Comparison of ENCODE assay signal across 22 cellular contexts in the genomic region with DNA sequence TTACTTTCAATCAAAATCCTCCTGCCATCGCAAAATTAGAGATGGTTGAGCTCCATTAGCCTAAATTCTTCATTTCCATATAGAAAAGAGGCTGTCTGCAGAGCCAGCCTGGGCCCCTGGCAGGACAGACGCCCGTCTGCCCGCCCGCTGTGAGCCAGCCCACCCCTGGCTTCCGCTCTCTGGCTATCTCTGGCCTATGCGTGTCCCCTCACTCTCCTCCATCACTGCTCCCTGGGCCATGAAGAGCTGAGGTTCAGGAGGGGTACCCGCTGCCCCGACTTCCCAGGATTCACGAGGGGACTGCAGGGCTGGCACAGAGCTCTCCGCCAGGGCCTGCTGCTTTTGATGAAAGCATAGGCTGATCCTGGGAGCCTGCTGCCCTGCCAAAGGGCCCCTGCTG.
DNase-seq lines count a peak whose midpoint lies in the region; ATAC-seq, FAIRE-seq and TF ChIP-seq lines count a peak whose summit lies in the region.
"Had no signal": no experiment of that assay in that cellular context is flagged by ENCODE, and none has a peak within 500 bp of the region (broad histone marks: within the 10 kb centered on the region; RNA-seq: fewer than 3 reads in every experiment).

No MANE protein-coding gene starts in this region.

- TF ChIP-seq CTCF in right atrium auricular region (IDR thresholded peaks at IDR 0.05), result no peak
- no peak for TF ChIP-seq CTCF in H1 (IDR thresholded peaks at IDR 0.05; ENCODE audit: control extremely low read depth in 1 of 3, insufficient read depth in 1 of 3, low read depth in 1 of 3, low read length in 3 of 3)
- TF ChIP-seq CTCF in psoas muscle (IDR thresholded peaks at IDR 0.05), result no peak

- H3K79me1 ChIP-seq in H1 (ENCODE audit: low read depth, low read length), result no peaks in the 10 kb centered on the region

- no peak for TF ChIP-seq EP300 in H1 (IDR thresholded peaks at IDR 0.05; ENCODE audit: borderline replicate concordance in 1 of 2, low read depth in 2 of 2, low read length in 2 of 2)

- H2BK15ac ChIP-seq in H1 (ENCODE audit: low read length), result 0 out of 2 replicates have a peak overlapping the region, but pooled peaks have one; percentile 29

- peak overlapping the region; percentile 84 for H4K91ac ChIP-seq in H1 (replicated peaks; ENCODE audit: insufficient read length, low read length)

- ATAC-seq in Right ventricle myocardium superior (ENCODE audit: poor library complexity) (no peak), psoas muscle (no peak), GM21360 (IDR thresholded peaks at IDR 0.05; ENCODE audit: unreplicated experiment) (no peak), GM19023 (IDR thresholded peaks at IDR 0.05; ENCODE audit: unreplicated experiment) (no peak)
- ATAC-seq in activated T-helper 17 cell treated with anti-CD3 and anti-CD28 coated beads, Interleukin-2, amount 50 U/mL, for 72 hours (replicated peaks), result no peak
- ATAC-seq: stimulated activated naive CD8-positive, alpha-beta T cell treated with anti-CD3 and anti-CD28 coated beads, Interleukin-15, Interleukin-2, amounts not matched to agents 100 U/mL and 50 U/mL, for 24 hours had no signal

- H3K27me3 Mint-ChIP-seq in activated T-helper 17 cell treated with anti-CD3 and anti-CD28 coated beads, Interleukin-2, amount 50 U/mL, for 72 hours, result no peaks in the 10 kb centered on the region
- H3K27me3 Mint-ChIP-seq: naive thymus-derived CD4-positive, alpha-beta T cell had no signal

- no peaks in the 10 kb centered on the region for H3K23me2 ChIP-seq in H1 (ENCODE audit: low read depth, low read length)

- no peak overlapping the region for H3K4me3 Mint-ChIP-seq in activated T-helper 17 cell treated with anti-CD3 and anti-CD28 coated beads, Interleukin-2, amount 50 U/mL, for 72 hours
- H3K4me3 Mint-ChIP-seq: activated CD8-positive, alpha-beta T cell treated with anti-CD3 and anti-CD28 coated beads, Interleukin-2, amount 10 ng/mL, durations not matched to agents 7 days and 5 days; naive thymus-derived CD4-positive, alpha-beta T cell had no signal

- no peak overlapping the region for H3K9ac ChIP-seq in H1 (replicated peaks in 1 of 4; ENCODE audit: extremely low read depth in 1 of 4, low read depth in 3 of 4, low read length in 3 of 4)

- no peaks in the 10 kb centered on the region for H3K27me3 ChIP-seq in right atrium auricular region
- H3K27me3 ChIP-seq in H1 (replicated peaks in 1 of 4; ENCODE audit: control insufficient read depth in 3 of 4, extremely low read depth in 1 of 4, insufficient read depth in 3 of 4, low read length in 3 of 4), result no peaks in the 10 kb centered on the region
- H3K27me3 ChIP-seq in psoas muscle (ENCODE audit: insufficient read depth in 3 of 3, low read length in 2 of 3), result no peaks in the 10 kb centered on the region
- H3K27me3 ChIP-seq: colonic mucosa had no signal

- no peak overlapping the region for H3K27ac Mint-ChIP-seq in activated T-helper 17 cell treated with anti-CD3 and anti-CD28 coated beads, Interleukin-2, amount 50 U/mL, for 72 hours
- H3K27ac Mint-ChIP-seq: activated CD8-positive, alpha-beta T cell treated with anti-CD3 and anti-CD28 coated beads, Interleukin-2, amount 10 ng/mL, durations not matched to agents 7 days and 5 days; naive thymus-derived CD4-positive, alpha-beta T cell had no signal

- no peaks in the 10 kb centered on the region for H3K9me3 Mint-ChIP-seq in activated T-helper 17 cell treated with anti-CD3 and anti-CD28 coated beads, Interleukin-2, amount 50 U/mL, for 72 hours
- H3K9me3 Mint-ChIP-seq: naive thymus-derived CD4-positive, alpha-beta T cell had no signal

- 0 out of 2 replicates have a peak overlapping the region, but pooled peaks have one; percentile 60 for H2BK5ac ChIP-seq in H1 (ENCODE audit: low read depth, low read length)

- H3K23ac ChIP-seq in H1 (ENCODE audit: insufficient read length), result no peak overlapping the region

- H3K36me3 Mint-ChIP-seq in activated T-helper 17 cell treated with anti-CD3 and anti-CD28 coated beads, Interleukin-2, amount 50 U/mL, for 72 hours (ENCODE audit: low read depth), result no peaks in the 10 kb centered on the region
- H3K36me3 Mint-ChIP-seq: naive thymus-derived CD4-positive, alpha-beta T cell had no signal

- peak overlapping the region; percentile 1; the same call in 1 of the 2 replicates for H4K8ac ChIP-seq in H1 (ENCODE audit: extremely low read depth, insufficient read depth, low read length)

- 0 out of 2 replicates have a peak overlapping the region, but pooled peaks have one; percentile 19 for H2BK12ac ChIP-seq in H1 (ENCODE audit: low read depth, low read length)

- H3K27ac ChIP-seq in right atrium auricular region, result peak overlapping the region; percentile 72 to 85
- H3K27ac ChIP-seq in H1 (ENCODE audit: low read depth, low read length), result no peak overlapping the region
- peak overlapping the region; percentile 36 for H3K27ac ChIP-seq in psoas muscle
- H3K27ac ChIP-seq: colonic mucosa, SK-N-MC, tibial nerve had no signal

- no peak for TF ChIP-seq POLR2A in H1 (IDR thresholded peaks at IDR 0.05; ENCODE audit: control extremely low read depth in 1 of 2, low read depth in 2 of 2, low read length in 2 of 2)

- H3K56ac ChIP-seq in H1 (replicated peaks; ENCODE audit: insufficient read length, low read depth, low read length), result no peak overlapping the region

- H3K4me1 Mint-ChIP-seq in activated T-helper 17 cell treated with anti-CD3 and anti-CD28 coated beads, Interleukin-2, amount 50 U/mL, for 72 hours, result no peaks in the 10 kb centered on the region

- H2BK120ac ChIP-seq in H1 (replicated peaks; ENCODE audit: low read depth, low read length), result peak overlapping the region; percentile 68

- WGBS in H1 (ENCODE audit: extremely low coverage in 1 of 2, insufficient coverage in 1 of 2, insufficient read length in 1 of 2, insufficient replicate concordance in 2 of 2, low coverage in 1 of 2, low lambda C conversion rate in 2 of 2, missing lambda C conversion rate in 1 of 2), 2 experiments, result 59% methylated on average over 9 of the region's 11 CpGs; no CpG with 5 or more reads in 1 of the 2 experiments
- 88 to 97% (median 89%) methylated on average over 11 of the region's 11 CpGs for WGBS in psoas muscle, 3 donors

- CTCF ChIA-PET in H1 (lab: Charles Lee; ENCODE audit: partially characterized antibody), result interaction anchor here (0.8 to 3.0 kb wide), 10 partner anchors 11 to 231 kb away, joined by 3 to 9 read pairs (median 4); no protein-coding TSS in a partner anchor

- no peak overlapping the region for H2BK20ac ChIP-seq in H1 (ENCODE audit: low read length)

- no peak overlapping the region for H2AFZ ChIP-seq in H1 (ENCODE audit: low read length)

- H3K9me3 ChIP-seq in right atrium auricular region (no peaks in the 10 kb centered on the region), H1 (ENCODE audit: insufficient read depth in 2 of 2, low read depth in 1 of 2, low read length in 1 of 2) (no peaks in the 10 kb centered on the region), psoas muscle (no peaks in the 10 kb centered on the region)
- H3K9me3 ChIP-seq: colonic mucosa, tibial nerve had no signal

- no peak overlapping the region for H3K4ac ChIP-seq in H1 (replicated peaks; ENCODE audit: insufficient read length, low read depth, low read length)

- peaks cover 0 to 98% of the 10 kb centered on the region in 2 donors for H3K4me1 ChIP-seq in right atrium auricular region
- peaks cover 11 to 51% (median 39%) of the 10 kb centered on the region in 4 experiments for H3K4me1 ChIP-seq in H1 (replicated peaks in 1 of 4; ENCODE audit: control insufficient read depth in 3 of 4, insufficient read depth in 4 of 4, low read length in 3 of 4)
- H3K4me1 ChIP-seq in psoas muscle, result peaks cover 74% of the 10 kb centered on the region

- no peak for TF ChIP-seq RAD21 in H1 (IDR thresholded peaks at IDR 0.05 in 1 of 2, conservative IDR thresholded peaks at IDR 0.05 in 1 of 2; ENCODE audit: low read depth in 2 of 2, low read length in 2 of 2)

- no peak overlapping the region; the same call in 1 of the 2 replicates for H2AK5ac ChIP-seq in H1 (ENCODE audit: low read depth, low read length)

- H3K18ac ChIP-seq in H1 (ENCODE audit: extremely low read depth, low read length), result peak overlapping the region; percentile 32; the same call in 1 of the 2 replicates

- intact Hi-C loops in Right ventricle myocardium superior (cut with DNase I) (no loop called here), psoas muscle (cut with DNase I) (loop anchor here in 1 of 2 donors (5.0 kb wide), 1 partner anchor 162 kb away; no protein-coding TSS in a partner anchor)

- peaks cover 0 to 2% of the 10 kb centered on the region in 2 experiments for H4K20me1 ChIP-seq in H1 (replicated peaks in 1 of 2; ENCODE audit: control insufficient read depth in 1 of 2, insufficient read depth in 2 of 2, low read length in 2 of 2)

- no peaks in the 10 kb centered on the region for H3K79me2 ChIP-seq in H1 (ENCODE audit: control insufficient read depth in 1 of 2, insufficient read depth in 2 of 2, low read length in 2 of 2)

- DNase-seq in right atrium auricular region (ENCODE audit: low spot score), result no peak
- DNase-seq in Right ventricle myocardium superior, result no peak
- DNase-seq in H1 (ENCODE audit: low read depth in 1 of 2, low spot score in 2 of 2), result no peak
- DNase-seq in psoas muscle, result no peak
- no peak for DNase-seq in nucleus accumbens (lab: John Stamatoyannopoulos, UW)
- DNase-seq: activated CD8-positive, alpha-beta T cell treated with anti-CD3 and anti-CD28 coated beads, Interleukin-2, amount 10 ng/mL, durations not matched to agents 7 days and 5 days; activated gamma-delta T cell treated with Interleukin-2 at 50 U/mL for 16 hours; naive thymus-derived CD4-positive, alpha-beta T cell; NCI-H1436 treated with DMSO at 0.1 percent for 48 hours; posterior cingulate gyrus; small intestine; stimulated activated CD4-positive, alpha-beta T cell treated with anti-CD3 and anti-CD28 coated beads, Interleukin-2, amount 100 ng/mL, for 48 hours; stimulated activated naive CD8-positive, alpha-beta T cell treated with anti-CD3 and anti-CD28 coated beads, Interleukin-15, Interleukin-2, amounts not matched to agents 100 U/mL and 50 U/mL, for 24 hours; T-helper 9 cell had no signal

- H3K36me3 ChIP-seq in right atrium auricular region, result no peaks in the 10 kb centered on the region
- 0 out of 8 replicates have a peak, but pooled peaks cover 0 to 2% (median 0%) of the 10 kb centered on the region in 4 experiments for H3K36me3 ChIP-seq in H1 (ENCODE audit: control insufficient read depth in 2 of 4, insufficient read depth in 4 of 4, low read length in 3 of 4)
- H3K36me3 ChIP-seq in psoas muscle (ENCODE audit: insufficient read depth in 1 of 2, low read depth in 1 of 2), result no peaks in the 10 kb centered on the region
- H3K36me3 ChIP-seq: colonic mucosa, tibial nerve had no signal

- H4K5ac ChIP-seq in H1 (ENCODE audit: insufficient read length, low read depth, low read length), result peak overlapping the region; percentile 6

- no peak for FAIRE-seq in H1 (lab: Jason Lieb, UNC)
- FAIRE-seq: D721Med, RCC 7860, small intestine had no signal

- POLR2A ChIA-PET in H1 (lab: Charles Lee; ENCODE audit: partially characterized antibody), result interaction anchor here (1.1 to 1.3 kb wide), 3 partner anchors 12 to 199 kb away, joined by 3 to 5 read pairs (median 3); no protein-coding TSS in a partner anchor

- H3K4me3 ChIP-seq in right atrium auricular region, result no peak overlapping the region
- H3K4me3 ChIP-seq in H1 (ENCODE audit: extremely low read depth in 1 of 4, insufficient read depth in 2 of 4, low read depth in 3 of 4, low read length in 4 of 4), result 0 out of 8 replicates have a peak overlapping the region, but pooled peaks of 1 of the 4 experiments have one; percentile 1
- no peak overlapping the region for H3K4me3 ChIP-seq in psoas muscle
- H3K4me3 ChIP-seq: colonic mucosa, SK-N-MC, tibial nerve had no signal

- H3K14ac ChIP-seq in H1 (ENCODE audit: insufficient read length), result no peak overlapping the region

- no peak overlapping the region for H3K4me2 ChIP-seq in H1 (ENCODE audit: insufficient read depth in 1 of 2, low read depth in 2 of 2, low read length in 2 of 2)
